In genomic region chr12:76144253-76144564, GRCh38 we compare ENCODE assay signal across 7 cellular contexts.
DNase-seq lines count a peak whose midpoint lies in the region; ATAC-seq and TF ChIP-seq lines count a peak whose summit lies in the region.

No MANE protein-coding gene starts in this region.

- H3K4me1 ChIP-seq in adipocyte (ENCODE audit: control insufficient read depth, insufficient read depth, low read length), result no peaks in the 10 kb centered on the region

- no peak overlapping the region for H3K9ac ChIP-seq in adipocyte (ENCODE audit: low read length)

- no peaks in the 10 kb centered on the region for H3K27me3 ChIP-seq in adipocyte (replicated peaks; ENCODE audit: control insufficient read depth, insufficient read depth, low read length)

- H3K4me3 ChIP-seq in NB4 (ENCODE audit: low read depth, low read length) (no peak overlapping the region), adipocyte (ENCODE audit: low read length) (no peak overlapping the region), retinal pigment epithelial cell (ENCODE audit: low read length) (no peak overlapping the region)

- H3K36me3 ChIP-seq in adipocyte (ENCODE audit: control insufficient read depth, insufficient read depth, low read length, severe bottlenecking), result no peaks in the 10 kb centered on the region

- TF ChIP-seq POLR2A in NB4 (IDR thresholded peaks at IDR 0.05; ENCODE audit: extremely low read depth, insufficient read length), result no peak

- ATAC-seq in GM21515 (IDR thresholded peaks at IDR 0.05; ENCODE audit: unreplicated experiment) (peak; percentile 12), GM18907 (IDR thresholded peaks at IDR 0.05; ENCODE audit: unreplicated experiment) (no peak)

- no peaks in the 10 kb centered on the region for H3K9me3 ChIP-seq in adipocyte (ENCODE audit: control insufficient read depth, low read length)

- DNase-seq in NB4 (ENCODE audit: low read depth), result peak; percentile 9
- peak; percentile 42 for DNase-seq in adipocyte (ENCODE audit: low read depth)
- peak; percentile 44 for DNase-seq in retinal pigment epithelial cell (ENCODE audit: low read depth)
- DNase-seq in GOT3 (lab: John Stamatoyannopoulos, UW), result no peak
- DNase-seq in AG08395 (ENCODE audit: low spot score), result no peak

- TF ChIP-seq CTCF in NB4 (IDR thresholded peaks at IDR 0.05; ENCODE audit: low read depth, low read length), result no peak
- TF ChIP-seq CTCF in retinal pigment epithelial cell (conservative IDR thresholded peaks at IDR 0.05; ENCODE audit: low read depth, low read length), result no peak

Comparison
In these comparisons a context has a peak if more than half of its experiments do, and no peak if none do; other contexts are left out.
1. DNase-seq: peak in NB4 (single experiment), adipocyte (single experiment) and retinal pigment epithelial cell (single experiment); none in GOT3 (single experiment) and AG08395 (single experiment).